In genomic region chr11:45262900-45263299, GRCh38 we compare ENCODE assay signal across 22 cellular contexts. TPM values are rescaled to one million over a fixed set of nuclear protein-coding genes. Genes with fewer than 3 reads are reported as not detected.
DNase-seq lines count a peak whose midpoint lies in the region; ATAC-seq, FAIRE-seq and TF ChIP-seq lines count a peak whose summit lies in the region.
"Had no signal": no experiment of that assay in that cellular context is flagged by ENCODE, and none has a peak within 500 bp of the region (broad histone marks: within the 10 kb centered on the region; RNA-seq: fewer than 3 reads in every experiment).

No MANE protein-coding gene starts in this region.

- TF ChIP-seq CTCF in A549 (IDR thresholded peaks at IDR 0.05) (no peak), endodermal cell (conservative IDR thresholded peaks at IDR 0.05) (no peak)

- CTCF ChIA-PET in A549 (lab: Yijun Ruan, JAX), result interaction anchor here (1.6 to 8.0 kb wide), 3 partner anchors 10 to 153 kb away, joined by 3 to 46 read pairs (median 4); no protein-coding TSS in a partner anchor

- H3K9me3 Mint-ChIP-seq in effector memory CD8-positive, alpha-beta T cell, result no peaks in the 10 kb centered on the region
- H3K9me3 Mint-ChIP-seq in endodermal cell, result no peaks in the 10 kb centered on the region
- H3K9me3 Mint-ChIP-seq: activated CD4-positive, alpha-beta T cell treated with anti-CD3 and anti-CD28 coated beads, Interleukin-2, amount 10 ng/mL, durations not matched to agents 24 days and 14 days; stimulated activated naive CD8-positive, alpha-beta T cell treated with anti-CD3 and anti-CD28 coated beads, Interleukin-15, amount 100 ng/mL, for 72 hours had no signal

- H3K36me3 Mint-ChIP-seq in effector memory CD8-positive, alpha-beta T cell (ENCODE audit: insufficient read depth), result no peaks in the 10 kb centered on the region
- no peaks in the 10 kb centered on the region for H3K36me3 Mint-ChIP-seq in endodermal cell (ENCODE audit: low read depth)

- FAIRE-seq in A549 (lab: Jason Lieb, UNC), result no peak
- FAIRE-seq: GM18507, H1, TTC549 had no signal

- POLR2A ChIA-PET in A549 (lab: Yijun Ruan, JAX), result no interaction called here

- no peak for TF ChIP-seq EP300 in A549 (IDR thresholded peaks at IDR 0.05)

- no peak overlapping the region for H3K4me3 Mint-ChIP-seq in effector memory CD8-positive, alpha-beta T cell
- no peak overlapping the region for H3K4me3 Mint-ChIP-seq in endodermal cell
- H3K4me3 Mint-ChIP-seq: activated CD4-positive, alpha-beta T cell treated with anti-CD3 and anti-CD28 coated beads, Interleukin-2, amount 10 ng/mL, durations not matched to agents 24 days and 14 days; stimulated activated naive CD8-positive, alpha-beta T cell treated with anti-CD3 and anti-CD28 coated beads, Interleukin-15, amount 100 ng/mL, for 72 hours had no signal

- H3K4me3 ChIP-seq in A549 (no peak overlapping the region), HAP-1 (no peak overlapping the region), endodermal cell (ENCODE audit: low read length) (no peak overlapping the region)
- H3K4me3 ChIP-seq: esophagus muscularis mucosa, ovary, sigmoid colon, upper lobe of left lung had no signal

- H3K27ac ChIP-seq in A549, result peak overlapping the region; percentile 39 to 86
- no peak overlapping the region for H3K27ac ChIP-seq in endodermal cell (ENCODE audit: low read depth, low read length)
- H3K27ac ChIP-seq: esophagus muscularis mucosa, ovary, sigmoid colon, upper lobe of left lung had no signal

- no peak overlapping the region for H3K27ac Mint-ChIP-seq in effector memory CD8-positive, alpha-beta T cell
- H3K27ac Mint-ChIP-seq in endodermal cell, result no peak overlapping the region
- H3K27ac Mint-ChIP-seq: activated CD4-positive, alpha-beta T cell treated with anti-CD3 and anti-CD28 coated beads, Interleukin-2, amount 10 ng/mL, durations not matched to agents 24 days and 14 days; stimulated activated naive CD8-positive, alpha-beta T cell treated with anti-CD3 and anti-CD28 coated beads, Interleukin-15, amount 100 ng/mL, for 72 hours had no signal

- H3K4me2 ChIP-seq in A549, result peak overlapping the region; percentile 55

- no peak for TF ChIP-seq POLR2A in A549 (IDR thresholded peaks at IDR 0.05; ENCODE audit: low read length)

- in situ Hi-C loops in G401 (cut with HindIII; ENCODE audit: low sequenced_read_pairs) (no loop called here), HAP-1 (cut with MboI; ENCODE audit: low sequenced_read_pairs) (no loop called here)

- H3K36me3 ChIP-seq in HAP-1 (replicated peaks) (no peaks in the 10 kb centered on the region), endodermal cell (ENCODE audit: control insufficient read depth, insufficient read depth, low read length) (no peaks in the 10 kb centered on the region)
- H3K36me3 ChIP-seq: esophagus muscularis mucosa, ovary, sigmoid colon, upper lobe of left lung had no signal

- no peak for TF ChIP-seq RAD21 in A549 (conservative IDR thresholded peaks at IDR 0.05 in 1 of 2, IDR thresholded peaks at IDR 0.05 in 1 of 2)

- ATAC-seq in A549, result 0 out of 6 replicates have a peak, but pooled peaks of 1 of the 2 experiments have one; percentile 14
- no peak for ATAC-seq in GM21737 (IDR thresholded peaks at IDR 0.05; ENCODE audit: unreplicated experiment)
- ATAC-seq in effector memory CD8-positive, alpha-beta T cell (replicated peaks), result no peak
- ATAC-seq: stimulated activated naive CD8-positive, alpha-beta T cell treated with anti-CD3 and anti-CD28 coated beads, Interleukin-15, amount 100 ng/mL, for 72 hours had no signal

- H3K4me1 ChIP-seq in A549 (peaks cover 90% of the 10 kb centered on the region), HAP-1 (no peaks in the 10 kb centered on the region), endodermal cell (ENCODE audit: control insufficient read depth, insufficient read depth, low read length) (no peaks in the 10 kb centered on the region)
- H3K4me1 ChIP-seq: esophagus muscularis mucosa, sigmoid colon, upper lobe of left lung had no signal

- DNase-seq in A549 (ENCODE audit: low read depth in 1 of 2, low spot score in 1 of 2), result no peak
- DNase-seq in G401 (ENCODE audit: low spot score), result peak; percentile 39
- DNase-seq in NCI-H2171 treated with DMSO at 0.1 percent for 48 hours (lab: John Stamatoyannopoulos, UW), result peak; percentile 91
- DNase-seq in RPMI7951 (ENCODE audit: low read depth), result peak; percentile 24
- DNase-seq in HAP-1 (ENCODE audit: low spot score in 2 of 2), result no peak
- no peak for DNase-seq in effector memory CD8-positive, alpha-beta T cell
- DNase-seq in endodermal cell, result no peak
- DNase-seq: activated CD4-positive, alpha-beta T cell treated with anti-CD3 and anti-CD28 coated beads, Interleukin-2, amount 10 ng/mL, durations not matched to agents 24 days and 14 days; activated effector memory CD4-positive, alpha-beta T cell treated with Interleukin-2 at 50 U/mL for 16 hours; C1 segment of cervical spinal cord; caudate nucleus; ovary; sigmoid colon; stimulated activated CD4-positive, alpha-beta T cell treated with anti-CD3 and anti-CD28 coated beads, Interleukin-1b, Interleukin-23, amount 100 ng/mL, for 48 hours; stimulated activated naive CD8-positive, alpha-beta T cell treated with anti-CD3 and anti-CD28 coated beads, Interleukin-15, amount 100 ng/mL, for 72 hours; SW 1271; upper lobe of left lung had no signal

- H3K4me1 Mint-ChIP-seq in effector memory CD8-positive, alpha-beta T cell (ENCODE audit: low read depth in 2 of 2), result no peaks in the 10 kb centered on the region
- H3K4me1 Mint-ChIP-seq in endodermal cell, result peaks cover 1% of the 10 kb centered on the region
- H3K4me1 Mint-ChIP-seq: stimulated activated naive CD8-positive, alpha-beta T cell treated with anti-CD3 and anti-CD28 coated beads, Interleukin-15, amount 100 ng/mL, for 72 hours had no signal

- no peak overlapping the region for H3K9ac ChIP-seq in endodermal cell (ENCODE audit: extremely low read depth, low read length, poor library complexity, severe bottlenecking)

- H3K27me3 ChIP-seq in HAP-1 (ENCODE audit: low read depth) (no peaks in the 10 kb centered on the region), endodermal cell (ENCODE audit: control insufficient read depth, insufficient read depth, low read length, poor library complexity, severe bottlenecking) (no peaks in the 10 kb centered on the region)
- H3K27me3 ChIP-seq: ovary, upper lobe of left lung had no signal

- WGBS in A549 (ENCODE audit: missing lambda C conversion rate), result 8% methylated on average over 4 of the region's 4 CpGs
- 92 to 100% methylated on average over 2 to 4 of the region's 4 CpGs for WGBS in endodermal cell (ENCODE audit: insufficient coverage in 1 of 2, insufficient read length in 1 of 2), 2 experiments

- H3K9me3 ChIP-seq in A549 (peaks cover 7% of the 10 kb centered on the region; the same call in 2 of the 3 replicates), HAP-1 (no peaks in the 10 kb centered on the region), endodermal cell (ENCODE audit: control insufficient read depth, low read length) (no peaks in the 10 kb centered on the region)
- H3K9me3 ChIP-seq: esophagus muscularis mucosa, ovary, sigmoid colon, upper lobe of left lung had no signal

- peaks cover 74 to 100% of the 10 kb centered on the region in 2 donors for H3K27me3 Mint-ChIP-seq in effector memory CD8-positive, alpha-beta T cell
- peaks cover 7% of the 10 kb centered on the region for H3K27me3 Mint-ChIP-seq in endodermal cell (ENCODE audit: insufficient read depth)

TF ChIP-seq in A549, 52 proteins besides CTCF, POLR2A, EP300 and RAD21:
- no peak for TF ChIP-seq RARB (CRISPR knock-in tag; IDR thresholded peaks at IDR 0.05)
- TF ChIP-seq ZC3H11A (IDR thresholded peaks at IDR 0.05), result no peak
- no peak for TF ChIP-seq MYC (IDR thresholded peaks at IDR 0.05; ENCODE audit: borderline replicate concordance, low read length)
- TF ChIP-seq FOSL2 (IDR thresholded peaks at IDR 0.05), result no peak
- TF ChIP-seq FOSL2 (CRISPR knock-in tag; IDR thresholded peaks at IDR 0.05), result no peak

RNA-seq across cellular contexts. Expression of gene SYT13, which starts 23.2 kb away (rescaled TPM):
- polyA plus RNA-seq in A549 (2011; rRNA removed) (8.1 and 10.7 TPM in 2 replicates), A549 (2017; fragmentation: RNase III; extraction: RNeasy Plus Mini Kit Qiagen cat#74134 plus additional on column Dnase treatment) (8.1 to 13.1 TPM (median 12.9 TPM) in 3 replicates)
- 2.4 and 2.9 TPM in 2 replicates for polyA plus RNA-seq in A549 (2012; cell fraction: cytosol; rRNA removed)
- 2.9 and 3.6 TPM in 2 replicates for polyA plus RNA-seq in A549 (2012; cell fraction: nucleus; rRNA removed)
- polyA minus RNA-seq in A549 (2011; rRNA and poly(A)+ RNA removed), result 31.3 and 31.5 TPM in 2 replicates
- total RNA-seq in G401 (2014; rRNA removed; shearing (Covaris generic)), result not detected in 2 replicates
- 0.10 and 0.72 TPM in 2 replicates for total RNA-seq in RPMI7951 (2014; rRNA removed; shearing (Covaris generic))
- 1 to 10 TPM; 3.2 to 9.3 TPM for total RNA-seq in endodermal cell
- 4.2 TPM for polyA plus RNA-seq in endodermal cell (2013, experiment 1 of 2)
- polyA plus RNA-seq in endodermal cell (2013, experiment 2 of 2), result 3.4 TPM
- total RNA-seq: activated CD4-positive, alpha-beta T cell treated with anti-CD3 and anti-CD28 coated beads, Interleukin-2, amount 10 ng/mL, durations not matched to agents 24 days and 14 days had no signal

Comparison
In these comparisons a context has a peak if more than half of its experiments do, and no peak if none do; other contexts are left out.
1. DNase-seq: peak in G401 (single experiment), NCI-H2171 treated with DMSO at 0.1 percent for 48 hours (single experiment) and RPMI7951 (single experiment); none in A549 (0 of 2), HAP-1 (0 of 2), effector memory CD8-positive, alpha-beta T cell (0 of 3) and endodermal cell (single experiment).